1 cellular context compared by ENCODE assay signal in the genomic region with DNA sequence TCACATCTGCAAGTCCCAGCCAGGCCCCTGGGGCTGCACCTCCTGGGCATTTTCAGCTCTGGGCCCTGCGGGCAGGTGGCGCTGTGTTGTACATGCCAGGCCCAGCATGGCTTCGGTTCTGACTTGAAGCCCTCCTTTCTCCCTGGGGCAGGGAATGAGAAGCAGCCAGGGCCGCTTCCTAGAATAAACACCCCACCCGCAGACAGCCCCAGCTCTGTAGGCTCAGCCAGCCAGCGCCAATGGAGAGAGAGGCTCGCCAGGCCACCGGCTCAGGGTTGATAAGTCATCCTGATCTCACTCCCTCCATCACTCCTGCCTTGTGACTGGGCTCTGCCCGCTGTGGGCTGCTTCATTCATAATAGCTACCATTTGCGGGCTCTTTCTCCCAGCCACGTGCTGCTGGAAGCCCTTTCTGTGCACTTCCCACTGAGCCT.
TF ChIP-seq lines count a peak whose summit lies in the region.

No MANE protein-coding gene starts in this region.

TF ChIP-seq in H1, 55 proteins besides CTCF, POLR2A, EP300 and RAD21:
- TF ChIP-seq TAF1 (IDR thresholded peaks at IDR 0.05; ENCODE audit: low read depth, low read length) (peak; percentile 57; the same call in 1 of the 2 replicates), YY1 (IDR thresholded peaks at IDR 0.05; ENCODE audit: low read depth, low read length) (peak; percentile 65; the same call in 1 of the 2 replicates), POU5F1 (IDR thresholded peaks at IDR 0.05; ENCODE audit: low read depth, low read length) (no peak), HDAC2 (IDR thresholded peaks at IDR 0.05; ENCODE audit: borderline replicate concordance in 1 of 2, low read depth in 2 of 2, low read length in 2 of 2) (peak; percentile 23 to 61; a peak in 1 of 4 replicates), POLR2AphosphoS5 (IDR thresholded peaks at IDR 0.05; ENCODE audit: low read depth, low read length) (no peak), PHF8 (conservative IDR thresholded peaks at IDR 0.05; ENCODE audit: low read depth, low read length) (0 out of 2 replicates have a peak, but pooled peaks have one; percentile 11), TCF12 (IDR thresholded peaks at IDR 0.05; ENCODE audit: low read depth, low read length) (no peak), SP1 (IDR thresholded peaks at IDR 0.05; ENCODE audit: low read depth, low read length) (0 out of 2 replicates have a peak, but pooled peaks have one; percentile 68), RNF2 (IDR thresholded peaks at IDR 0.05; ENCODE audit: borderline replicate concordance, low read depth, low read length, missing control alignments, poor library complexity, severe bottlenecking) (no peak), TEAD4 (IDR thresholded peaks at IDR 0.05; ENCODE audit: low read depth, low read length) (peak; percentile 96), ASH2L (IDR thresholded peaks at IDR 0.05; ENCODE audit: low read length) (peak; percentile 23), CREB1 (IDR thresholded peaks at IDR 0.05) (peak; percentile 23; the same call in 1 of the 2 replicates), SIN3A (conservative IDR thresholded peaks at IDR 0.05 in 1 of 2, IDR thresholded peaks at IDR 0.05 in 1 of 2; ENCODE audit: low read depth in 1 of 2, low read length in 2 of 2) (peak in 1 of 2 experiments; percentile 67; a peak in 2 of 4 replicates), NANOG (IDR thresholded peaks at IDR 0.05; ENCODE audit: insufficient read depth, low read depth, low read length, poor library complexity, severe bottlenecking) (no peak), KDM1A (IDR thresholded peaks at IDR 0.05; ENCODE audit: borderline replicate concordance, low read length) (peak; percentile 63; the same call in 1 of the 2 replicates), RXRA (IDR thresholded peaks at IDR 0.05; ENCODE audit: insufficient read depth, low read depth, low read length) (0 out of 2 replicates have a peak, but pooled peaks have one; percentile 50)
- TF ChIP-seq, protein P1, sequence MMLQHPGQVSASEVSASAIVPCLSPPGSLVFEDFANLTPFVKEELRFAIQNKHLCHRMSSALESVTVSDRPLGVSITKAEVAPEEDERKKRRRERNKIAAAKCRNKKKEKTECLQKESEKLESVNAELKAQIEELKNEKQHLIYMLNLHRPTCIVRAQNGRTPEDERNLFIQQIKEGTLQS (IDR thresholded peaks at IDR 0.05; ENCODE audit: insufficient read depth, low read depth, low read length), result no peak
- TF ChIP-seq, protein P2, sequence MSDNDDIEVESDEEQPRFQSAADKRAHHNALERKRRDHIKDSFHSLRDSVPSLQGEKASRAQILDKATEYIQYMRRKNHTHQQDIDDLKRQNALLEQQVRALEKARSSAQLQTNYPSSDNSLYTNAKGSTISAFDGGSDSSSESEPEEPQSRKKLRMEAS (IDR thresholded peaks at IDR 0.05), result peak; percentile 78
